In genomic region chr10:76113952-76114351, GRCh38 we compare ENCODE assay signal across 13 cellular contexts.
A peak's percentile ranks its signal among the peaks of the same experiment; 100 is the strongest.
DNase-seq lines count a peak whose midpoint lies in the region; ATAC-seq, FAIRE-seq and TF ChIP-seq lines count a peak whose summit lies in the region.
"Had no signal": no experiment of that assay in that cellular context is flagged by ENCODE, and none has a peak within 500 bp of the region (broad histone marks: within the 10 kb centered on the region; RNA-seq: fewer than 3 reads in every experiment).

No MANE protein-coding gene starts in this region.

- peak; percentile 83 for DNase-seq in NCI-H510A treated with DMSO at 0.1 percent for 48 hours (lab: John Stamatoyannopoulos, UW)
- DNase-seq in NCI-H510A (lab: John Stamatoyannopoulos, UW): no peak
- DNase-seq in NCI-H82 treated with DMSO at 0.1 percent for 48 hours (lab: John Stamatoyannopoulos, UW; ENCODE audit: unreplicated experiment): peak; percentile 72
- peak; percentile 72 to 81 for DNase-seq in foreskin keratinocyte
- peak; percentile 18 for DNase-seq in small intestine
- DNase-seq in BE2C: no peak
- DNase-seq: activated T-cell treated with anti-CD3 and anti-CD28 coated beads, Interleukin-2, amount 50 U/mL, for 4 hours; H7 had no signal

- H3K9me3 ChIP-seq in small intestine (ENCODE audit: control insufficient read depth, low read depth) (no peaks in the 10 kb centered on the region), BE2C (no peaks in the 10 kb centered on the region)

- no peak for FAIRE-seq in small intestine (lab: Jason Lieb, UNC)

- ATAC-seq in foreskin keratinocyte: peak; percentile 54
- no peak for ATAC-seq in HG02852 (IDR thresholded peaks at IDR 0.05; ENCODE audit: unreplicated experiment)
- ATAC-seq in GM21528 (IDR thresholded peaks at IDR 0.05; ENCODE audit: low FRiP score, unreplicated experiment): no peak
- ATAC-seq: activated T-cell treated with anti-CD3 and anti-CD28 coated beads, Interleukin-2, amount 50 U/mL, for 4 hours; sciatic nerve had no signal

- H3K4me3 ChIP-seq in small intestine (ENCODE audit: low read depth in 1 of 2, low read length in 2 of 2): no peak overlapping the region
- H3K4me3 ChIP-seq in BE2C (ENCODE audit: low read depth, low read length): no peak overlapping the region
- H3K4me3 ChIP-seq: SK-N-MC had no signal

- H3K4me1 ChIP-seq in foreskin keratinocyte (peaks cover 39% of the 10 kb centered on the region), small intestine (ENCODE audit: control insufficient read depth in 2 of 2, insufficient read depth in 1 of 2, low read depth in 1 of 2, low read length in 1 of 2) (no peaks in the 10 kb centered on the region), BE2C (peaks cover 26% of the 10 kb centered on the region)

- H3K36me3 ChIP-seq in small intestine (ENCODE audit: control insufficient read depth in 2 of 2, insufficient read depth in 2 of 2, low read length in 2 of 2) (no peaks in the 10 kb centered on the region), BE2C (no peaks in the 10 kb centered on the region)

- no peaks in the 10 kb centered on the region for H3K27me3 ChIP-seq in foreskin keratinocyte
- H3K27me3 ChIP-seq in small intestine (ENCODE audit: control insufficient read depth in 2 of 2, insufficient read depth in 2 of 2, low read length in 2 of 2): no peaks in the 10 kb centered on the region
- H3K27me3 ChIP-seq in BE2C: no peaks in the 10 kb centered on the region

- 35 to 57% (median 46%) methylated on average over 4 of the region's 4 CpGs for WGBS in small intestine, 3 donors

- TF ChIP-seq CTCF in foreskin keratinocyte (conservative IDR thresholded peaks at IDR 0.05) (no peak), BE2C (IDR thresholded peaks at IDR 0.05; ENCODE audit: low read depth, low read length) (no peak)

- H3K27ac ChIP-seq in foreskin keratinocyte (no peak overlapping the region), small intestine (ENCODE audit: low read depth in 1 of 2, low read length in 1 of 2) (no peak overlapping the region)
- H3K27ac ChIP-seq: KMS-11, SK-N-MC had no signal

Comparison
In these comparisons a context has a peak if more than half of its experiments do, and no peak if none do; other contexts are left out.
1. DNase-seq: peak in NCI-H510A treated with DMSO at 0.1 percent for 48 hours (single experiment), NCI-H82 treated with DMSO at 0.1 percent for 48 hours (single experiment), foreskin keratinocyte (2 of 2) and small intestine (single experiment); none in NCI-H510A (single experiment) and BE2C (single experiment).